1 cellular context compared by ENCODE assay signal in genomic region chr16:65414284-65414984, GRCh38.
TF ChIP-seq lines count a peak whose summit lies in the region.

No MANE protein-coding gene starts in this region.

TF ChIP-seq in WTC11, 78 proteins besides CTCF, POLR2A, EP300 and RAD21 (continued from another document):
- TF ChIP-seq E2F5 (CRISPR knock-in tag; IDR thresholded peaks at IDR 0.05): no peak
- no peak for TF ChIP-seq ERG (CRISPR knock-in tag; IDR thresholded peaks at IDR 0.05)
